In genomic region chr1:210373878-210374599, GRCh38 we compare ENCODE assay signal across 1 cellular context.
TF ChIP-seq lines count a peak whose summit lies in the region.

No MANE protein-coding gene starts in this region.

TF ChIP-seq in HepG2, 621 proteins besides CTCF, POLR2A, EP300 and RAD21 (continued from another document and continues in another):
- TF ChIP-seq ZNF232 (CRISPR knock-in tag; IDR thresholded peaks at IDR 0.05; ENCODE audit: borderline replicate concordance) (no peak), ETV6 (CRISPR knock-in tag; conservative IDR thresholded peaks at IDR 0.05) (no peak), ZNF607 (CRISPR knock-in tag; IDR thresholded peaks at IDR 0.05; ENCODE audit: borderline replicate concordance) (no peak), ZNF263 (CRISPR knock-in tag; IDR thresholded peaks at IDR 0.05) (no peak), ZNF644 (CRISPR knock-in tag; IDR thresholded peaks at IDR 0.05; ENCODE audit: low read depth) (peak; percentile 56; the same call in 1 of the 2 replicates), BHLHE40 (IDR thresholded peaks at IDR 0.05; ENCODE audit: low read length) (no peak), FOSL1 (CRISPR knock-in tag; IDR thresholded peaks at IDR 0.05; ENCODE audit: borderline replicate concordance) (peak; percentile 72; the same call in 1 of the 2 replicates), BRCA1 (CRISPR knock-in tag; IDR thresholded peaks at IDR 0.05) (no peak), HDAC6 (IDR thresholded peaks at IDR 0.05; ENCODE audit: low read depth, low read length) (no peak), ARID2 (CRISPR knock-in tag; IDR thresholded peaks at IDR 0.05; ENCODE audit: borderline replicate concordance) (no peak), THAP9 (CRISPR knock-in tag; IDR thresholded peaks at IDR 0.05; ENCODE audit: borderline replicate concordance) (no peak), ZNF446 (CRISPR knock-in tag; IDR thresholded peaks at IDR 0.05) (no peak), REXO4 (CRISPR knock-in tag; IDR thresholded peaks at IDR 0.05; ENCODE audit: borderline replicate concordance) (no peak), NR2F6 (IDR thresholded peaks at IDR 0.05) (peak; percentile 86; the same call in 1 of the 2 replicates), NR2F6 (CRISPR knock-in tag; IDR thresholded peaks at IDR 0.05) (peak; percentile 86), THAP11 (CRISPR knock-in tag; IDR thresholded peaks at IDR 0.05) (peak; percentile 75), ASH2L (IDR thresholded peaks at IDR 0.05; ENCODE audit: insufficient read length, low read depth, low read length) (peak; percentile 87), SETDB1 (CRISPR knock-in tag; IDR thresholded peaks at IDR 0.05; ENCODE audit: borderline replicate concordance) (no peak), HNRNPH1 (optimal IDR thresholded peaks at IDR 0.05; ENCODE audit: low read depth, low read length) (no peak), ZFP1 (CRISPR knock-in tag; IDR thresholded peaks at IDR 0.05) (peak; percentile 84; the same call in 1 of the 2 replicates), FOXP1 (IDR thresholded peaks at IDR 0.05) (peak; percentile 68; the same call in 1 of the 2 replicates), FOXP1 (CRISPR knock-in tag; IDR thresholded peaks at IDR 0.05) (peak; percentile 90), TBX3 (IDR thresholded peaks at IDR 0.05; ENCODE audit: borderline replicate concordance) (peak; percentile 77), ZNF552 (CRISPR knock-in tag; IDR thresholded peaks at IDR 0.05; ENCODE audit: borderline replicate concordance) (no peak), HMGA1 (CRISPR knock-in tag; conservative IDR thresholded peaks at IDR 0.05) (no peak), ZNF101 (CRISPR knock-in tag; IDR thresholded peaks at IDR 0.05; ENCODE audit: borderline replicate concordance, low read depth) (no peak), ZKSCAN1 (IDR thresholded peaks at IDR 0.05; ENCODE audit: low read length) (peak; percentile 47; the same call in 1 of the 2 replicates), ZNF501 (CRISPR knock-in tag; IDR thresholded peaks at IDR 0.05) (no peak), MAFG (CRISPR knock-in tag; IDR thresholded peaks at IDR 0.05) (no peak), ONECUT2 (CRISPR knock-in tag; IDR thresholded peaks at IDR 0.05) (no peak), PAXIP1 (CRISPR knock-in tag; conservative IDR thresholded peaks at IDR 0.05) (peak; percentile 89), FOXA1 (IDR thresholded peaks at IDR 0.05) (no peak), FOXA1 (CRISPR knock-in tag; IDR thresholded peaks at IDR 0.05) (peak; percentile 88), IRX3 (CRISPR knock-in tag; IDR thresholded peaks at IDR 0.05; ENCODE audit: borderline replicate concordance, low read depth) (no peak), ZBTB20 (CRISPR knock-in tag; IDR thresholded peaks at IDR 0.05; ENCODE audit: borderline replicate concordance, low read depth) (no peak), ZBTB43 (CRISPR knock-in tag; conservative IDR thresholded peaks at IDR 0.05) (peak; percentile 74), ZNF510 (CRISPR knock-in tag; IDR thresholded peaks at IDR 0.05; ENCODE audit: low read depth) (0 out of 2 replicates have a peak, but pooled peaks have one; percentile 4), SP5 (CRISPR knock-in tag; IDR thresholded peaks at IDR 0.05; ENCODE audit: borderline replicate concordance, low read depth) (no peak), XBP1 (CRISPR knock-in tag; IDR thresholded peaks at IDR 0.05) (no peak), ZNF143 (CRISPR knock-in tag; IDR thresholded peaks at IDR 0.05) (peak; percentile 86), PHB2 (IDR thresholded peaks at IDR 0.05; ENCODE audit: partially characterized antibody) (no peak), ZMYM2 (CRISPR knock-in tag; IDR thresholded peaks at IDR 0.05) (no peak), SMARCE1 (IDR thresholded peaks at IDR 0.05; ENCODE audit: borderline replicate concordance) (no peak)
- TF ChIP-seq, protein P1, sequence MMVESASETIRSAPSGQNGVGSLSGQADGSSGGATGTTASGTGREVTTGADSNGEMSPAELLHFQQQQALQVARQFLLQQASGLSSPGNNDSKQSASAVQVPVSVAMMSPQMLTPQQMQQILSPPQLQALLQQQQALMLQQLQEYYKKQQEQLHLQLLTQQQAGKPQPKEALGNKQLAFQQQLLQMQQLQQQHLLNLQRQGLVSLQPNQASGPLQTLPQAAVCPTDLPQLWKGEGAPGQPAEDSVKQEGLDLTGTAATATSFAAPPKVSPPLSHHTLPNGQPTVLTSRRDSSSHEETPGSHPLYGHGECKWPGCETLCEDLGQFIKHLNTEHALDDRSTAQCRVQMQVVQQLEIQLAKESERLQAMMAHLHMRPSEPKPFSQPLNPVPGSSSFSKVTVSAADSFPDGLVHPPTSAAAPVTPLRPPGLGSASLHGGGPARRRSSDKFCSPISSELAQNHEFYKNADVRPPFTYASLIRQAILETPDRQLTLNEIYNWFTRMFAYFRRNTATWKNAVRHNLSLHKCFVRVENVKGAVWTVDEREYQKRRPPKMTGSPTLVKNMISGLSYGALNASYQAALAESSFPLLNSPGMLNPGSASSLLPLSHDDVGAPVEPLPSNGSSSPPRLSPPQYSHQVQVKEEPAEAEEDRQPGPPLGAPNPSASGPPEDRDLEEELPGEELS (CRISPR knock-in tag; IDR thresholded peaks at IDR 0.05) = peak; percentile 86
- TF ChIP-seq, protein P2, sequence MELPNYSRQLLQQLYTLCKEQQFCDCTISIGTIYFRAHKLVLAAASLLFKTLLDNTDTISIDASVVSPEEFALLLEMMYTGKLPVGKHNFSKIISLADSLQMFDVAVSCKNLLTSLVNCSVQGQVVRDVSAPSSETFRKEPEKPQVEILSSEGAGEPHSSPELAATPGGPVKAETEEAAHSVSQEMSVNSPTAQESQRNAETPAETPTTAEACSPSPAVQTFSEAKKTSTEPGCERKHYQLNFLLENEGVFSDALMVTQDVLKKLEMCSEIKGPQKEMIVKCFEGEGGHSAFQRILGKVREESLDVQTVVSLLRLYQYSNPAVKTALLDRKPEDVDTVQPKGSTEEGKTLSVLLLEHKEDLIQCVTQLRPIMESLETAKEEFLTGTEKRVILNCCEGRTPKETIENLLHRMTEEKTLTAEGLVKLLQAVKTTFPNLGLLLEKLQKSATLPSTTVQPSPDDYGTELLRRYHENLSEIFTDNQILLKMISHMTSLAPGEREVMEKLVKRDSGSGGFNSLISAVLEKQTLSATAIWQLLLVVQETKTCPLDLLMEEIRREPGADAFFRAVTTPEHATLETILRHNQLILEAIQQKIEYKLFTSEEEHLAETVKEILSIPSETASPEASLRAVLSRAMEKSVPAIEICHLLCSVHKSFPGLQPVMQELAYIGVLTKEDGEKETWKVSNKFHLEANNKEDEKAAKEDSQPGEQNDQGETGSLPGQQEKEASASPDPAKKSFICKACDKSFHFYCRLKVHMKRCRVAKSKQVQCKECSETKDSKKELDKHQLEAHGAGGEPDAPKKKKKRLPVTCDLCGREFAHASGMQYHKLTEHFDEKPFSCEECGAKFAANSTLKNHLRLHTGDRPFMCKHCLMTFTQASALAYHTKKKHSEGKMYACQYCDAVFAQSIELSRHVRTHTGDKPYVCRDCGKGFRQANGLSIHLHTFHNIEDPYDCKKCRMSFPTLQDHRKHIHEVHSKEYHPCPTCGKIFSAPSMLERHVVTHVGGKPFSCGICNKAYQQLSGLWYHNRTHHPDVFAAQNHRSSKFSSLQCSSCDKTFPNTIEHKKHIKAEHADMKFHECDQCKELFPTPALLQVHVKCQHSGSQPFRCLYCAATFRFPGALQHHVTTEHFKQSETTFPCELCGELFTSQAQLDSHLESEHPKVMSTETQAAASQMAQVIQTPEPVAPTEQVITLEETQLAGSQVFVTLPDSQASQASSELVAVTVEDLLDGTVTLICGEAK (IDR thresholded peaks at IDR 0.05) = no peak
- TF ChIP-seq, protein P2 (CRISPR knock-in tag; IDR thresholded peaks at IDR 0.05) = no peak; the same call in 1 of the 2 replicates
- TF ChIP-seq, protein P3, sequence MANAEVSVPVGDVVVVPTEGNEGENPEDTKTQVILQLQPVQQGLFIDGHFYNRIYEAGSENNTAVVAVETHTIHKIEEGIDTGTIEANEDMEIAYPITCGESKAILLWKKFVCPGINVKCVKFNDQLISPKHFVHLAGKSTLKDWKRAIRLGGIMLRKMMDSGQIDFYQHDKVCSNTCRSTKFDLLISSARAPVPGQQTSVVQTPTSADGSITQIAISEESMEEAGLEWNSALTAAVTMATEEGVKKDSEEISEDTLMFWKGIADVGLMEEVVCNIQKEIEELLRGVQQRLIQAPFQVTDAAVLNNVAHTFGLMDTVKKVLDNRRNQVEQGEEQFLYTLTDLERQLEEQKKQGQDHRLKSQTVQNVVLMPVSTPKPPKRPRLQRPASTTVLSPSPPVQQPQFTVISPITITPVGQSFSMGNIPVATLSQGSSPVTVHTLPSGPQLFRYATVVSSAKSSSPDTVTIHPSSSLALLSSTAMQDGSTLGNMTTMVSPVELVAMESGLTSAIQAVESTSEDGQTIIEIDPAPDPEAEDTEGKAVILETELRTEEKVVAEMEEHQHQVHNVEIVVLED (CRISPR knock-in tag; IDR thresholded peaks at IDR 0.05; ENCODE audit: borderline replicate concordance) = no peak; the same call in 1 of the 2 replicates
